In genomic region chr2:26561918-26562810, GRCh38 we compare ENCODE assay signal across 8 cellular contexts.
DNase-seq lines count a peak whose midpoint lies in the region; ATAC-seq and TF ChIP-seq lines count a peak whose summit lies in the region.

No MANE protein-coding gene starts in this region.

- POLR2A ChIA-PET in Panc1 (lab: Charles Lee): no interaction called here

- H3K4me3 ChIP-seq in HAP-1 (peak overlapping the region; percentile 23), Panc1 (ENCODE audit: low read depth in 2 of 2, low read length in 2 of 2) (peak overlapping the region; percentile 29 to 37), breast epithelium (peak overlapping the region; percentile 19 to 71 (median 47)), left lung (peak overlapping the region; percentile 0 to 8)

- DNase-seq in 8988T (peak; percentile 86), HAP-1 (ENCODE audit: low spot score in 2 of 2) (peak; percentile 43 to 78), Panc1 (ENCODE audit: low read depth, low spot score) (no peak), breast epithelium (ENCODE audit: low spot score in 2 of 2) (peak in 1 of 2 donors; percentile 50), left lung (peak in 1 of 2 donors; percentile 84), cortex of kidney (lab: John Stamatoyannopoulos, UW) (no peak), globus pallidus (ENCODE audit: low spot score) (no peak)

- H3K27me3 Mint-ChIP-seq in stimulated activated naive CD8-positive, alpha-beta T cell treated with anti-CD3 and anti-CD28 coated beads, Interleukin-15, Interleukin-2, amounts not matched to agents 100 ng/mL and 50 ng/mL, for 24 hours: peaks cover 70% of the 10 kb centered on the region

- no peaks in the 10 kb centered on the region; the same call in 1 of the 2 replicates for H3K4me1 ChIP-seq in HAP-1
- H3K4me1 ChIP-seq in Panc1 (ENCODE audit: control insufficient read depth, insufficient read depth, low read length): peaks cover 8% of the 10 kb centered on the region
- peaks cover 0 to 7% of the 10 kb centered on the region in 2 donors for H3K4me1 ChIP-seq in breast epithelium
- H3K4me1 ChIP-seq in left lung: peaks cover 8 to 13% of the 10 kb centered on the region in 2 donors

- H3K4me1 Mint-ChIP-seq in stimulated activated naive CD8-positive, alpha-beta T cell treated with anti-CD3 and anti-CD28 coated beads, Interleukin-15, Interleukin-2, amounts not matched to agents 100 ng/mL and 50 ng/mL, for 24 hours (ENCODE audit: low read depth): peaks cover 16% of the 10 kb centered on the region

- no peak for TF ChIP-seq POLR2A in breast epithelium (IDR thresholded peaks at IDR 0.05)

- H3K36me3 Mint-ChIP-seq in stimulated activated naive CD8-positive, alpha-beta T cell treated with anti-CD3 and anti-CD28 coated beads, Interleukin-15, Interleukin-2, amounts not matched to agents 100 ng/mL and 50 ng/mL, for 24 hours (ENCODE audit: low read depth): no peaks in the 10 kb centered on the region

- no peaks in the 10 kb centered on the region for H3K9me3 ChIP-seq in HAP-1
- H3K9me3 ChIP-seq in Panc1 (ENCODE audit: control insufficient read depth, insufficient read depth, low read depth, low read length): no peaks in the 10 kb centered on the region
- no peaks in the 10 kb centered on the region for H3K9me3 ChIP-seq in breast epithelium
- H3K9me3 ChIP-seq in left lung: no peaks in the 10 kb centered on the region

- H3K27ac ChIP-seq in Panc1 (ENCODE audit: low read length) (no peak overlapping the region), breast epithelium (peak overlapping the region in 1 of 2 donors; percentile 61), left lung (no peak overlapping the region)

- H3K27me3 ChIP-seq in HAP-1 (ENCODE audit: low read depth): peaks cover 67% of the 10 kb centered on the region
- H3K27me3 ChIP-seq in Panc1 (ENCODE audit: control insufficient read depth, insufficient read depth, low read length): peaks cover 21% of the 10 kb centered on the region
- H3K27me3 ChIP-seq in breast epithelium: peaks cover 0 to 41% of the 10 kb centered on the region in 2 donors
- peaks cover 50 to 99% of the 10 kb centered on the region in 2 donors for H3K27me3 ChIP-seq in left lung

- TF ChIP-seq CTCF in Panc1 (IDR thresholded peaks at IDR 0.05) (no peak; the same call in 1 of the 2 replicates), breast epithelium (IDR thresholded peaks at IDR 0.05) (peak in 2 of 3 donors; percentile 26 to 37), left lung (IDR thresholded peaks at IDR 0.05) (peak in 1 of 2 donors; percentile 14)

- H3K27ac Mint-ChIP-seq in stimulated activated naive CD8-positive, alpha-beta T cell treated with anti-CD3 and anti-CD28 coated beads, Interleukin-15, Interleukin-2, amounts not matched to agents 100 ng/mL and 50 ng/mL, for 24 hours: no peak overlapping the region

- peak overlapping the region; percentile 37 for H3K4me3 Mint-ChIP-seq in stimulated activated naive CD8-positive, alpha-beta T cell treated with anti-CD3 and anti-CD28 coated beads, Interleukin-15, Interleukin-2, amounts not matched to agents 100 ng/mL and 50 ng/mL, for 24 hours

- no peaks in the 10 kb centered on the region for H3K9me3 Mint-ChIP-seq in stimulated activated naive CD8-positive, alpha-beta T cell treated with anti-CD3 and anti-CD28 coated beads, Interleukin-15, Interleukin-2, amounts not matched to agents 100 ng/mL and 50 ng/mL, for 24 hours

- no TSS peak for BruUV-seq in Panc1 (replicated peaks; lab: Mats Ljungman, UMichigan)

- ATAC-seq in Panc1: peak; percentile 77
- peak; percentile 88 for ATAC-seq in left lung

- H3K36me3 ChIP-seq in HAP-1 (replicated peaks) (no peaks in the 10 kb centered on the region), Panc1 (ENCODE audit: control insufficient read depth, insufficient read depth, low read length) (no peaks in the 10 kb centered on the region), breast epithelium (no peaks in the 10 kb centered on the region), left lung (no peaks in the 10 kb centered on the region)

- CTCF ChIA-PET in Panc1 (lab: Charles Lee): interaction anchor here (0.6 kb wide), 1 partner anchor 177 kb away, joined by 3 read pairs; no protein-coding TSS in a partner anchor

- in situ Hi-C loops in HAP-1 (cut with MboI; ENCODE audit: low sequenced_read_pairs): no loop called here
- in situ Hi-C loops in Panc1 (cut with HindIII; ENCODE audit: low pct_unique_long_range_greater_than_20kb, low sequenced_read_pairs): no loop called here

- intact Hi-C loops in Panc1 (cut with micrococcal nuclease; ENCODE audit: unreplicated experiment) (no loop called here), breast epithelium (cut with DNase I; ENCODE audit: low total_unique reads) (no loop called here), left lung (cut with DNase I) (no loop called here)

Comparison
In these comparisons a context has a peak if more than half of its experiments do, and no peak if none do; other contexts are left out.
1. DNase-seq: peak in 8988T (single experiment) and HAP-1 (2 of 2); none in Panc1 (single experiment), cortex of kidney (single experiment) and globus pallidus (single experiment).
2. Peak in every context shown above with its lines, with median percentiles within 50 percentile points of each other: H3K4me3 ChIP-seq.